In genomic region chr17:82055965-82056728, GRCh38 we compare ENCODE assay signal across 18 cellular contexts. TPM values are rescaled to one million over a fixed set of nuclear protein-coding genes. Genes with fewer than 3 reads are reported as not detected.
DNase-seq lines count a peak whose midpoint lies in the region; ATAC-seq and TF ChIP-seq lines count a peak whose summit lies in the region.
"Had no signal": no experiment of that assay in that cellular context is flagged by ENCODE, and none has a peak within 500 bp of the region (broad histone marks: within the 10 kb centered on the region; RNA-seq: fewer than 3 reads in every experiment).

No MANE protein-coding gene starts in this region.

- no peak overlapping the region for H3K4me3 Mint-ChIP-seq in activated CD4-positive, alpha-beta T cell treated with anti-CD3 and anti-CD28 coated beads for 36 hours
- H3K4me3 Mint-ChIP-seq: HFFc6 had no signal

- H3K4ac ChIP-seq in neuronal stem cell (ENCODE audit: low read length): no peak overlapping the region

- intact Hi-C loops in activated CD4-positive, alpha-beta T cell treated with anti-CD3 and anti-CD28 coated beads for 36 hours (cut with DNase I, micrococcal nuclease): no loop called here

- H3K4me3 ChIP-seq in DND-41 (ENCODE audit: low read depth in 1 of 2, low read length in 2 of 2) (no peak overlapping the region), RWPE2 (ENCODE audit: severe bottlenecking) (no peak overlapping the region), neuronal stem cell (ENCODE audit: low read length in 2 of 2) (no peak overlapping the region), Peyer's patch (no peak overlapping the region)
- H3K4me3 ChIP-seq: BLaER1, GM23248, SJSA1 had no signal

- H3K27me3 ChIP-seq in DND-41 (ENCODE audit: insufficient read depth, low read length, poor library complexity) (no peaks in the 10 kb centered on the region), RWPE2 (ENCODE audit: insufficient read depth, poor library complexity, severe bottlenecking) (no peaks in the 10 kb centered on the region), neuronal stem cell (ENCODE audit: control insufficient read depth in 3 of 3, insufficient read depth in 3 of 3, low read depth in 1 of 3, low read length in 3 of 3) (no peaks in the 10 kb centered on the region), Peyer's patch (no peaks in the 10 kb centered on the region)
- H3K27me3 ChIP-seq: BLaER1, SJSA1 had no signal

- CTCF ChIA-PET in activated CD4-positive, alpha-beta T cell treated with anti-CD3 and anti-CD28 coated beads for 36 hours (lab: Charles Lee): interaction anchor here (1.1 to 1.4 kb wide), 2 partner anchors 18 to 19 kb away, joined by 4 to 5 read pairs; partner anchors contain the start of gene DCXR

- peaks cover 33% of the 10 kb centered on the region for H3K79me2 ChIP-seq in DND-41 (ENCODE audit: insufficient read depth, low read length)

- TF ChIP-seq CTCF in DND-41 (IDR thresholded peaks at IDR 0.05; ENCODE audit: borderline replicate concordance, extremely low read depth, low read length, poor library complexity, severe bottlenecking) (no peak), RWPE2 (IDR thresholded peaks at IDR 0.05; ENCODE audit: poor library complexity, severe bottlenecking) (no peak), Peyer's patch (IDR thresholded peaks at IDR 0.05) (no peak)

- H2AK5ac ChIP-seq in neuronal stem cell (ENCODE audit: low read depth, low read length): no peak overlapping the region

- peak overlapping the region; percentile 96 for H4K8ac ChIP-seq in neuronal stem cell (ENCODE audit: low read depth, low read length)

- TF ChIP-seq POLR2A in Peyer's patch (IDR thresholded peaks at IDR 0.05): no peak

- peaks cover 84% of the 10 kb centered on the region for H3K36me3 ChIP-seq in DND-41 (ENCODE audit: insufficient read depth, low read length)
- peaks cover 76% of the 10 kb centered on the region for H3K36me3 ChIP-seq in RWPE2 (ENCODE audit: low read depth)
- H3K36me3 ChIP-seq in neuronal stem cell (replicated peaks in 1 of 2; ENCODE audit: control insufficient read depth in 2 of 2, insufficient read depth in 2 of 2, low read length in 2 of 2): peaks cover 58 to 81% of the 10 kb centered on the region in 2 donors
- H3K36me3 ChIP-seq in Peyer's patch: peaks cover 0 to 76% (median 0%) of the 10 kb centered on the region in 3 donors

- no peak overlapping the region for H3K27ac Mint-ChIP-seq in activated CD4-positive, alpha-beta T cell treated with anti-CD3 and anti-CD28 coated beads for 36 hours
- H3K27ac Mint-ChIP-seq: HFFc6 had no signal

- H4K20me1 ChIP-seq in DND-41 (ENCODE audit: insufficient read depth, low read length): peaks cover 69% of the 10 kb centered on the region

- H2AFZ ChIP-seq in DND-41 (ENCODE audit: low read depth, low read length) (no peak overlapping the region), neuronal stem cell (ENCODE audit: low read length) (no peak overlapping the region)
- H2AFZ ChIP-seq: GM23248 had no signal

- peak overlapping the region; percentile 13 for H2BK5ac ChIP-seq in neuronal stem cell (ENCODE audit: low read length)

- no peak overlapping the region for H2BK12ac ChIP-seq in neuronal stem cell (ENCODE audit: low read length)

- H3K27me3 Mint-ChIP-seq in activated CD4-positive, alpha-beta T cell treated with anti-CD3 and anti-CD28 coated beads for 36 hours: no peaks in the 10 kb centered on the region

- POLR2A ChIA-PET in activated CD4-positive, alpha-beta T cell treated with anti-CD3 and anti-CD28 coated beads for 36 hours (lab: Charles Lee): no interaction called here

- WGBS in neuronal stem cell (ENCODE audit: extremely low coverage in 2 of 2, insufficient read length in 2 of 2, insufficient replicate concordance in 1 of 2), 2 donors: no CpG with 5 or more reads among the region's 28 CpGs

- H3K9me3 ChIP-seq in DND-41 (ENCODE audit: insufficient read depth, low read length, severe bottlenecking) (no peaks in the 10 kb centered on the region), RWPE2 (ENCODE audit: severe bottlenecking) (no peaks in the 10 kb centered on the region), neuronal stem cell (replicated peaks in 1 of 2; ENCODE audit: control insufficient read depth in 2 of 2, insufficient read depth in 1 of 2, low read depth in 1 of 2, low read length in 2 of 2) (no peaks in the 10 kb centered on the region), Peyer's patch (no peaks in the 10 kb centered on the region)
- H3K9me3 ChIP-seq: BLaER1, SJSA1 had no signal

- H2BK120ac ChIP-seq in neuronal stem cell (ENCODE audit: low read depth, low read length): no peak overlapping the region

- peak; percentile 4 for DNase-seq in activated CD4-positive, alpha-beta T cell treated with anti-CD3 and anti-CD28 coated beads for 36 hours
- no peak for DNase-seq in activated CD4-positive, alpha-beta T cell treated with anti-CD3 and anti-CD28 coated beads, Interleukin-2, amount 50 U/mL, for 48 hours
- peak; percentile 6 for DNase-seq in DND-41
- peak; percentile 69 for DNase-seq in RWPE2 (ENCODE audit: low spot score)
- no peak for DNase-seq in neuronal stem cell (ENCODE audit: low spot score)
- no peak for DNase-seq in Peyer's patch
- DNase-seq in iPS-NIHi7 (ENCODE audit: extremely low spot score): no peak
- DNase-seq in NCI-H1048 (lab: John Stamatoyannopoulos, UW): no peak
- DNase-seq: 8988T, DMS153, GM23248, HFFc6, KG1, NCI-H1092, NCI-H446, NCI-H82 had no signal

- peak overlapping the region; percentile 44 for H3K23ac ChIP-seq in neuronal stem cell (ENCODE audit: low read depth, low read length, poor library complexity)

- no peaks in the 10 kb centered on the region for H3K9me3 Mint-ChIP-seq in activated CD4-positive, alpha-beta T cell treated with anti-CD3 and anti-CD28 coated beads for 36 hours (ENCODE audit: low read depth)
- H3K9me3 Mint-ChIP-seq: HFFc6 had no signal

- no peak overlapping the region for H4K91ac ChIP-seq in neuronal stem cell (ENCODE audit: low read depth, low read length, poor library complexity)

- H3K4me1 ChIP-seq in DND-41 (ENCODE audit: insufficient read depth, low read length) (peaks cover 30% of the 10 kb centered on the region), RWPE2 (ENCODE audit: insufficient read depth, poor library complexity, severe bottlenecking) (peaks cover 5% of the 10 kb centered on the region), neuronal stem cell (ENCODE audit: control insufficient read depth in 2 of 2, insufficient read depth in 1 of 2, low read depth in 1 of 2, low read length in 2 of 2) (peaks cover 3% of the 10 kb centered on the region in 2 donors), Peyer's patch (peaks cover 0 to 20% (median 13%) of the 10 kb centered on the region in 4 donors)

- H3K79me1 ChIP-seq in neuronal stem cell (ENCODE audit: low read depth, low read length): peaks cover 12% of the 10 kb centered on the region

- no peak overlapping the region for H2BK15ac ChIP-seq in neuronal stem cell (ENCODE audit: low read length)

- H3K27ac ChIP-seq in DND-41 (ENCODE audit: low read length): no peak overlapping the region
- H3K27ac ChIP-seq in RWPE2 (ENCODE audit: poor library complexity, severe bottlenecking): no peak overlapping the region
- H3K27ac ChIP-seq in neuronal stem cell (replicated peaks; ENCODE audit: low read length): no peak overlapping the region
- no peak overlapping the region for H3K27ac ChIP-seq in Peyer's patch
- H3K27ac ChIP-seq: BLaER1, GM23248, SJSA1 had no signal

- H3K4me2 ChIP-seq in DND-41 (ENCODE audit: insufficient read depth, low read length): no peak overlapping the region
- H3K4me2 ChIP-seq in neuronal stem cell (ENCODE audit: insufficient read depth, low read length, poor library complexity, severe bottlenecking): no peak overlapping the region

- no peak for ATAC-seq in activated CD4-positive, alpha-beta T cell treated with anti-CD3 and anti-CD28 coated beads for 36 hours
- no peak for ATAC-seq in DND-41 (ENCODE audit: insufficient read depth, low read depth)
- no peak for ATAC-seq in RWPE2 (ENCODE audit: low read depth)

- H3K36me3 Mint-ChIP-seq in activated CD4-positive, alpha-beta T cell treated with anti-CD3 and anti-CD28 coated beads for 36 hours (ENCODE audit: low read depth): peaks cover 9% of the 10 kb centered on the region

- no peak overlapping the region for H3K9ac ChIP-seq in DND-41 (ENCODE audit: low read depth, low read length)
- peak overlapping the region; percentile 38 for H3K9ac ChIP-seq in neuronal stem cell (ENCODE audit: low read depth, low read length, poor library complexity)
- H3K9ac ChIP-seq: BLaER1, GM23248 had no signal

- no peak overlapping the region for H3K18ac ChIP-seq in neuronal stem cell (ENCODE audit: low read length)

- H3K14ac ChIP-seq in neuronal stem cell (ENCODE audit: low read length): no peak overlapping the region

- peaks cover 12% of the 10 kb centered on the region for H3K4me1 Mint-ChIP-seq in activated CD4-positive, alpha-beta T cell treated with anti-CD3 and anti-CD28 coated beads for 36 hours

RNA-seq across cellular contexts. Expression of gene GPS1, which starts 4.4 kb away (rescaled TPM):
- total RNA-seq in activated CD4-positive, alpha-beta T cell treated with anti-CD3 and anti-CD28 coated beads for 36 hours: 10 to 100 TPM; 69.0 to 73.5 TPM
- 67.9 TPM for polyA plus RNA-seq in neuronal stem cell (2013, experiment 1 of 2)
- polyA plus RNA-seq in neuronal stem cell (2013, experiment 2 of 2): 66.6 TPM
- 100 to 1,000 TPM in 1 of 4 donors, 10 to 100 TPM in 3; 69.2 to 138 (median 88.5) TPM for total RNA-seq in Peyer's patch

RNA-seq across cellular contexts. Expression of gene RFNG, which starts 4.5 kb away (rescaled TPM):
- 10 to 100 TPM; 16.9 to 17.5 TPM for total RNA-seq in activated CD4-positive, alpha-beta T cell treated with anti-CD3 and anti-CD28 coated beads for 36 hours
- polyA plus RNA-seq in neuronal stem cell (2013, experiment 1 of 2): 25.7 TPM
- 26.2 TPM for polyA plus RNA-seq in neuronal stem cell (2013, experiment 2 of 2)
- total RNA-seq in Peyer's patch: 10 to 100 TPM; 42.9 to 65.7 (median 50.2) TPM

RNA-seq across cellular contexts. Expression of gene DUS1L, which starts 9.5 kb away (rescaled TPM):
- 100 to 1,000 TPM; 119 to 124 TPM for total RNA-seq in activated CD4-positive, alpha-beta T cell treated with anti-CD3 and anti-CD28 coated beads for 36 hours
- polyA plus RNA-seq in neuronal stem cell (2013, experiment 1 of 2): 33.5 TPM
- 31.8 TPM for polyA plus RNA-seq in neuronal stem cell (2013, experiment 2 of 2)
- 100 to 1,000 TPM in 3 of 4 donors, 10 to 100 TPM in 1; 73.6 to 207 (median 122) TPM for total RNA-seq in Peyer's patch

RNA-seq across cellular contexts. Expression of gene DCXR, which starts 18.6 kb away (rescaled TPM):
- 100 to 1,000 TPM; 105 to 166 TPM for total RNA-seq in activated CD4-positive, alpha-beta T cell treated with anti-CD3 and anti-CD28 coated beads for 36 hours
- 72.9 TPM for polyA plus RNA-seq in neuronal stem cell (2013, experiment 1 of 2)
- 72.2 TPM for polyA plus RNA-seq in neuronal stem cell (2013, experiment 2 of 2)
- 100 to 1,000 TPM in 2 of 4 donors, 10 to 100 TPM in 2; 68.5 to 104 (median 86.8) TPM for total RNA-seq in Peyer's patch

RNA-seq across cellular contexts. Expression of gene RAC3, which starts 24.7 kb away (rescaled TPM):
- total RNA-seq in activated CD4-positive, alpha-beta T cell treated with anti-CD3 and anti-CD28 coated beads for 36 hours: 10 to 100 TPM in 1 of 2 experiments, 1 to 10 TPM in 1; 9.6 to 10.6 TPM
- 61.3 TPM for polyA plus RNA-seq in neuronal stem cell (2013, experiment 1 of 2)
- 55.7 TPM for polyA plus RNA-seq in neuronal stem cell (2013, experiment 2 of 2)
- 10 to 100 TPM in 2 of 4 donors, 1 to 10 TPM in 2; 4.6 to 20.6 (median 9.8) TPM for total RNA-seq in Peyer's patch

Comparison
In these comparisons a context has a peak if more than half of its experiments do, and no peak if none do; other contexts are left out.
1. DNase-seq: peak in activated CD4-positive, alpha-beta T cell treated with anti-CD3 and anti-CD28 coated beads for 36 hours (single experiment), DND-41 (single experiment) and RWPE2 (single experiment); none in activated CD4-positive, alpha-beta T cell treated with anti-CD3 and anti-CD28 coated beads, Interleukin-2, amount 50 U/mL, for 48 hours (0 of 2), neuronal stem cell (single experiment), Peyer's patch (0 of 3), iPS-NIHi7 (single experiment) and NCI-H1048 (single experiment).